In genomic region chr1:160438935-160439334, GRCh38 we compare ENCODE assay signal across 14 cellular contexts. TPM values are rescaled to one million over a fixed set of nuclear protein-coding genes. Genes with fewer than 3 reads are reported as not detected.
DNase-seq lines count a peak whose midpoint lies in the region; ATAC-seq and TF ChIP-seq lines count a peak whose summit lies in the region.
"Had no signal": no experiment of that assay in that cellular context is flagged by ENCODE, and none has a peak within 500 bp of the region (broad histone marks: within the 10 kb centered on the region; RNA-seq: fewer than 3 reads in every experiment).

No MANE protein-coding gene starts in this region.

- H2AFZ ChIP-seq in KMS-11 (ENCODE audit: low read depth): peak overlapping the region; percentile 80

- H3K27ac ChIP-seq in KMS-11: peak overlapping the region; percentile 60; the same call in 1 of the 2 replicates
- H3K27ac ChIP-seq in spleen: peak overlapping the region in 4 of 8 donors; percentile 78 to 91 (median 80)
- H3K27ac ChIP-seq: neutrophil had no signal

- H3K4me1 ChIP-seq in KMS-11 (ENCODE audit: low read depth, poor library complexity, severe bottlenecking) (peaks cover 48% of the 10 kb centered on the region), spleen (peaks cover 0 to 36% (median 23%) of the 10 kb centered on the region in 6 donors)
- H3K4me1 ChIP-seq: Caco-2 had no signal

- CTCF ChIA-PET in activated CD8-positive, alpha-beta memory T cell treated with anti-CD3 and anti-CD28 coated beads, Interleukin-2, amount 10 ng/mL, durations not matched to agents 7 days and 5 days (lab: Charles Lee): no interaction called here

- H3K27me3 ChIP-seq in KMS-11 (ENCODE audit: insufficient read depth, low read depth) (no peaks in the 10 kb centered on the region), spleen (replicated peaks in 1 of 7) (no peaks in the 10 kb centered on the region)
- H3K27me3 ChIP-seq: neutrophil had no signal

- H4K20me1 ChIP-seq in KMS-11 (ENCODE audit: insufficient read depth): no peaks in the 10 kb centered on the region

- H3K4me3 ChIP-seq in KMS-11 (IDR thresholded peaks at IDR 0.05; ENCODE audit: insufficient read depth, low read depth, low read length) (no peak overlapping the region), spleen (no peak overlapping the region)

- peak overlapping the region; percentile 93 for H3K27ac Mint-ChIP-seq in activated CD8-positive, alpha-beta memory T cell treated with anti-CD3 and anti-CD28 coated beads, Interleukin-2, amount 10 ng/mL, durations not matched to agents 7 days and 5 days
- H3K27ac Mint-ChIP-seq in activated T-helper 1 cell treated with anti-CD3 and anti-CD28 coated beads, Interleukin-12 subunit alpha, Interleukin-12 subunit beta, Interleukin-2, Interleukin-4 antibody, amounts not matched to agents 30 ng/mL and 10 ng/mL and 1 ng/mL, durations not matched to agents 14 hours and 24 hours and 36 hours: peak overlapping the region; percentile 94
- peak overlapping the region; percentile 93 to 99 for H3K27ac Mint-ChIP-seq in natural killer cell

- no peak for ATAC-seq in activated CD8-positive, alpha-beta memory T cell treated with anti-CD3 and anti-CD28 coated beads, Interleukin-2, amount 10 ng/mL, durations not matched to agents 7 days and 5 days
- ATAC-seq in natural killer cell (no peak), GM21423 (IDR thresholded peaks at IDR 0.05; ENCODE audit: unreplicated experiment) (no peak)

- no peak overlapping the region for H3K4me3 Mint-ChIP-seq in activated CD8-positive, alpha-beta memory T cell treated with anti-CD3 and anti-CD28 coated beads, Interleukin-2, amount 10 ng/mL, durations not matched to agents 7 days and 5 days
- H3K4me3 Mint-ChIP-seq in activated T-helper 1 cell treated with anti-CD3 and anti-CD28 coated beads, Interleukin-12 subunit alpha, Interleukin-12 subunit beta, Interleukin-2, Interleukin-4 antibody, amounts not matched to agents 30 ng/mL and 10 ng/mL and 1 ng/mL, durations not matched to agents 14 hours and 24 hours and 36 hours: peak overlapping the region; percentile 71
- H3K4me3 Mint-ChIP-seq in natural killer cell: no peak overlapping the region

- peak overlapping the region; percentile 79 for H3K4me2 ChIP-seq in KMS-11

- H3K9me3 ChIP-seq in spleen: peaks cover 0 to 7% (median 0%) of the 10 kb centered on the region in 8 donors
- H3K9me3 ChIP-seq: Caco-2, neutrophil had no signal

- TF ChIP-seq CTCF in KMS-11 (conservative IDR thresholded peaks at IDR 0.05; ENCODE audit: low read depth, low read length) (no peak), natural killer cell (IDR thresholded peaks at IDR 0.05) (no peak), spleen (IDR thresholded peaks at IDR 0.05 in 8 of 11, conservative IDR thresholded peaks at IDR 0.05 in 3 of 11) (no peak)

- no peaks in the 10 kb centered on the region for H3K27me3 Mint-ChIP-seq in activated CD8-positive, alpha-beta memory T cell treated with anti-CD3 and anti-CD28 coated beads, Interleukin-2, amount 10 ng/mL, durations not matched to agents 7 days and 5 days
- no peaks in the 10 kb centered on the region for H3K27me3 Mint-ChIP-seq in activated T-helper 1 cell treated with anti-CD3 and anti-CD28 coated beads, Interleukin-12 subunit alpha, Interleukin-12 subunit beta, Interleukin-2, Interleukin-4 antibody, amounts not matched to agents 30 ng/mL and 10 ng/mL and 1 ng/mL, durations not matched to agents 14 hours and 24 hours and 36 hours (ENCODE audit: insufficient read depth)
- no peaks in the 10 kb centered on the region for H3K27me3 Mint-ChIP-seq in natural killer cell (ENCODE audit: low read depth in 2 of 2)

- WGBS in spleen, 5 donors: 87 to 98% (median 94%) methylated on average over 2 of the region's 2 CpGs

- H3K36me3 Mint-ChIP-seq in activated CD8-positive, alpha-beta memory T cell treated with anti-CD3 and anti-CD28 coated beads, Interleukin-2, amount 10 ng/mL, durations not matched to agents 7 days and 5 days: peaks cover 13% of the 10 kb centered on the region
- H3K36me3 Mint-ChIP-seq in activated T-helper 1 cell treated with anti-CD3 and anti-CD28 coated beads, Interleukin-12 subunit alpha, Interleukin-12 subunit beta, Interleukin-2, Interleukin-4 antibody, amounts not matched to agents 30 ng/mL and 10 ng/mL and 1 ng/mL, durations not matched to agents 14 hours and 24 hours and 36 hours (ENCODE audit: low read depth): peaks cover 11% of the 10 kb centered on the region
- no peaks in the 10 kb centered on the region for H3K36me3 Mint-ChIP-seq in natural killer cell

- H3K79me2 ChIP-seq in KMS-11 (ENCODE audit: insufficient read depth, low read depth): no peaks in the 10 kb centered on the region

- no peak for TF ChIP-seq POLR2A in spleen (IDR thresholded peaks at IDR 0.05)

- H3K4me1 Mint-ChIP-seq in activated CD8-positive, alpha-beta memory T cell treated with anti-CD3 and anti-CD28 coated beads, Interleukin-2, amount 10 ng/mL, durations not matched to agents 7 days and 5 days: peaks cover 30% of the 10 kb centered on the region
- peaks cover 58% of the 10 kb centered on the region for H3K4me1 Mint-ChIP-seq in activated T-helper 1 cell treated with anti-CD3 and anti-CD28 coated beads, Interleukin-12 subunit alpha, Interleukin-12 subunit beta, Interleukin-2, Interleukin-4 antibody, amounts not matched to agents 30 ng/mL and 10 ng/mL and 1 ng/mL, durations not matched to agents 14 hours and 24 hours and 36 hours (ENCODE audit: low read depth)
- peaks cover 39 to 42% of the 10 kb centered on the region in 2 donors for H3K4me1 Mint-ChIP-seq in natural killer cell

- intact Hi-C loops in activated T-helper 1 cell treated with anti-CD3 and anti-CD28 coated beads, Interleukin-12 subunit alpha, Interleukin-12 subunit beta, Interleukin-2, Interleukin-4 antibody, amounts not matched to agents 30 ng/mL and 10 ng/mL and 1 ng/mL, durations not matched to agents 14 hours and 24 hours and 36 hours (cut with micrococcal nuclease): loop anchor here (1.0 kb wide), 3 partner anchors 8 to 15 kb away; no protein-coding TSS in a partner anchor
- intact Hi-C loops in natural killer cell (cut with micrococcal nuclease) (loop anchor here (10.0 kb wide), 1 partner anchor 306 kb away; no protein-coding TSS in a partner anchor), spleen (cut with DNase I; ENCODE audit: low total_unique reads) (no loop called here)

- no peak overlapping the region for H3K9ac ChIP-seq in KMS-11

- no peaks in the 10 kb centered on the region for H3K36me3 ChIP-seq in KMS-11 (ENCODE audit: insufficient read depth)
- H3K36me3 ChIP-seq in spleen: no peaks in the 10 kb centered on the region
- H3K36me3 ChIP-seq: neutrophil had no signal

- H3K9me3 Mint-ChIP-seq in activated CD8-positive, alpha-beta memory T cell treated with anti-CD3 and anti-CD28 coated beads, Interleukin-2, amount 10 ng/mL, durations not matched to agents 7 days and 5 days (ENCODE audit: low read depth): peaks cover 9% of the 10 kb centered on the region
- peaks cover 18% of the 10 kb centered on the region for H3K9me3 Mint-ChIP-seq in activated T-helper 1 cell treated with anti-CD3 and anti-CD28 coated beads, Interleukin-12 subunit alpha, Interleukin-12 subunit beta, Interleukin-2, Interleukin-4 antibody, amounts not matched to agents 30 ng/mL and 10 ng/mL and 1 ng/mL, durations not matched to agents 14 hours and 24 hours and 36 hours
- no peaks in the 10 kb centered on the region for H3K9me3 Mint-ChIP-seq in natural killer cell

- no peak for DNase-seq in activated CD8-positive, alpha-beta memory T cell treated with anti-CD3 and anti-CD28 coated beads, Interleukin-2, amount 10 ng/mL, durations not matched to agents 7 days and 5 days
- DNase-seq in activated CD8-positive, alpha-beta memory T cell treated with anti-CD3 and anti-CD28 coated beads, Interleukin-2, amount 50 U/mL, for 4 hours: no peak
- no peak for DNase-seq in activated T-helper 1 cell treated with anti-CD3 and anti-CD28 coated beads, Interleukin-12 subunit alpha, Interleukin-12 subunit beta, Interleukin-2, Interleukin-4 antibody, amounts not matched to agents 30 ng/mL and 10 ng/mL and 1 ng/mL, durations not matched to agents 14 hours and 24 hours and 36 hours (ENCODE audit: low spot score)
- DNase-seq in natural killer cell (no peak), spleen (no peak)
- no peak for DNase-seq in NK-92 treated with Interleukin-12 subunit alpha and Interleukin-12 subunit beta, amount 100 ng/mL, for 24 hours (lab: John Stamatoyannopoulos, UW)
- DNase-seq: activated CD4-positive, alpha-beta T cell treated with anti-CD3 and anti-CD28 coated beads for 48 hours; Caco-2; GDM1; NCI-H510A treated with DMSO at 0.1 percent for 48 hours; SIG-M5 had no signal

RNA-seq across cellular contexts. Expression of gene VANGL2, which starts 38.6 kb away (rescaled TPM):
- total RNA-seq in activated CD8-positive, alpha-beta memory T cell treated with anti-CD3 and anti-CD28 coated beads, Interleukin-2, amount 10 ng/mL, durations not matched to agents 7 days and 5 days: not detected
- not detected in 2 replicates for total RNA-seq in activated T-helper 1 cell treated with anti-CD3 and anti-CD28 coated beads, Interleukin-12 subunit alpha, Interleukin-12 subunit beta, Interleukin-2, Interleukin-4 antibody, amounts not matched to agents 30 ng/mL and 10 ng/mL and 1 ng/mL, durations not matched to agents 14 hours and 24 hours and 36 hours
- total RNA-seq in natural killer cell (under 1 TPM in 1 of 3 donors, not detected in 2; 0.08 TPM), spleen (1 to 10 TPM; 1.7 to 7.7 (median 3.4) TPM)
- polyA plus RNA-seq in spleen: 1 to 10 TPM in 1 of 3 donors, under 1 TPM in 2; 0.65 to 1.3 (median 0.94) TPM
